In genomic region chr10:111953949-111954348, GRCh38 we compare ENCODE assay signal across 5 cellular contexts.
"Had no signal": no experiment of that assay in that cellular context is flagged by ENCODE, and none has a peak within 500 bp of the region (broad histone marks: within the 10 kb centered on the region; RNA-seq: fewer than 3 reads in every experiment).

No MANE protein-coding gene starts in this region.

- H3K4me3 ChIP-seq: K562 had no signal

- H3K36me3 Mint-ChIP-seq: IgD-negative memory B cell had no signal

- H3K27me3 Mint-ChIP-seq: IgD-negative memory B cell had no signal

- H3K4me1 Mint-ChIP-seq: IgD-negative memory B cell had no signal

- H3K27ac ChIP-seq: HL-60 had no signal

- DNase-seq: IMR-90, KBM-7 had no signal

- H3K4me3 Mint-ChIP-seq: IgD-negative memory B cell had no signal

- H3K27ac Mint-ChIP-seq: IgD-negative memory B cell had no signal
